8 cellular contexts compared by ENCODE assay signal in genomic region chr11:12110714-12111481, GRCh38. TPM values are rescaled to one million over a fixed set of nuclear protein-coding genes. Genes with fewer than 3 reads are reported as not detected.
DNase-seq lines count a peak whose midpoint lies in the region; ATAC-seq and TF ChIP-seq lines count a peak whose summit lies in the region.

No MANE protein-coding gene starts in this region.

- peaks cover 26% of the 10 kb centered on the region for H3K4me1 ChIP-seq in vagina

- H3K36me3 Mint-ChIP-seq in naive B cell = peaks cover 0 to 8% of the 10 kb centered on the region in 2 donors

- no peak for TF ChIP-seq CTCF in HL-60 (IDR thresholded peaks at IDR 0.05; ENCODE audit: insufficient read depth, low read length)
- no peak for TF ChIP-seq CTCF in epithelial cell of esophagus (IDR thresholded peaks at IDR 0.05; ENCODE audit: insufficient read depth, low read depth, low read length, missing control alignments)
- TF ChIP-seq CTCF in vagina (IDR thresholded peaks at IDR 0.05) = no peak

- H3K27ac Mint-ChIP-seq in naive B cell = no peak overlapping the region

- peak overlapping the region; percentile 58 to 87 (median 68) for H3K4me3 Mint-ChIP-seq in naive B cell

- no peaks in the 10 kb centered on the region for H3K27me3 ChIP-seq in HL-60 (ENCODE audit: insufficient read depth, poor library complexity, severe bottlenecking)
- H3K27me3 ChIP-seq in vagina = no peaks in the 10 kb centered on the region

- no peaks in the 10 kb centered on the region for H3K9me3 ChIP-seq in vagina

- no peaks in the 10 kb centered on the region for H3K9me3 Mint-ChIP-seq in naive B cell

- DNase-seq in ELF-1 (ENCODE audit: low read depth, low spot score) = peak; percentile 43
- DNase-seq in HL-60 (ENCODE audit: low read depth in 1 of 2, low spot score in 1 of 2) = peak in 1 of 2 experiments; percentile 23
- DNase-seq in activated CD4-positive, alpha-beta T cell treated with anti-CD3 and anti-CD28 coated beads for 48 hours = peak; percentile 59
- no peak for DNase-seq in epithelial cell of esophagus (ENCODE audit: low read depth)
- no peak for DNase-seq in naive B cell
- no peak for DNase-seq in vagina (ENCODE audit: extremely low spot score in 2 of 2)
- DNase-seq in HPDE6-E6E7 (ENCODE audit: extremely low spot score) = no peak

- peaks cover 21 to 58% (median 39%) of the 10 kb centered on the region in 3 donors for H3K27me3 Mint-ChIP-seq in naive B cell

- H3K4me1 Mint-ChIP-seq in naive B cell = peaks cover 4 to 7% (median 6%) of the 10 kb centered on the region in 3 donors

- no peaks in the 10 kb centered on the region for H3K36me3 ChIP-seq in vagina

- TF ChIP-seq POLR2A in vagina (IDR thresholded peaks at IDR 0.05) = no peak

- H3K4me3 ChIP-seq in HL-60 (replicated peaks; ENCODE audit: insufficient read depth, low read length) = peak overlapping the region; percentile 61
- peak overlapping the region; percentile 83 for H3K4me3 ChIP-seq in epithelial cell of esophagus (ENCODE audit: low read length)
- peak overlapping the region; percentile 65 to 68 for H3K4me3 ChIP-seq in vagina

- intact Hi-C loops in vagina (cut with DNase I) = no loop called here

- no peak overlapping the region for H3K27ac ChIP-seq in HL-60 (replicated peaks)
- H3K27ac ChIP-seq in vagina = peak overlapping the region; percentile 75

- peak; percentile 28 for ATAC-seq in GM21390 (IDR thresholded peaks at IDR 0.05; ENCODE audit: unreplicated experiment)
- peak; percentile 31 for ATAC-seq in naive B cell (ENCODE audit: low read depth in 2 of 2)

RNA-seq across cellular contexts. Expression of gene MICAL2, which starts 0.5 kb away (rescaled TPM):
- polyA plus RNA-seq in naive B cell (ENCODE audit: low read depth in 6 of 6) = 1 to 10 TPM in 1 of 6 donors, under 1 TPM in 1, not detected in 4; 0.05 to 1.3 TPM
- total RNA-seq in vagina = 41.7 TPM

Comparison
In these comparisons a context has a peak if more than half of its experiments do, and no peak if none do; other contexts are left out.
1. DNase-seq: peak in ELF-1 (single experiment) and activated CD4-positive, alpha-beta T cell treated with anti-CD3 and anti-CD28 coated beads for 48 hours (single experiment); none in epithelial cell of esophagus (single experiment), naive B cell (single experiment), vagina (0 of 2) and HPDE6-E6E7 (single experiment).
2. Peak in every context shown above with its lines, with median percentiles within 50 percentile points of each other: H3K4me3 ChIP-seq.